Comparison of ENCODE assay signal across 1 cellular context in genomic region chr15:41564960-41565502, GRCh38.
TF ChIP-seq lines count a peak whose summit lies in the region.

No MANE protein-coding gene starts in this region.

TF ChIP-seq in GM23338, 12 proteins besides CTCF, POLR2A, EP300 and RAD21:
- TF ChIP-seq ZNF331 (CRISPR knock-in tag; IDR thresholded peaks at IDR 0.05; ENCODE audit: low read depth) (no peak), STAT1 (IDR thresholded peaks at IDR 0.05; ENCODE audit: unreplicated experiment) (no peak), EZH2phosphoT487 (IDR thresholded peaks at IDR 0.05; ENCODE audit: unreplicated experiment) (no peak), CREB1 (CRISPR knock-in tag; IDR thresholded peaks at IDR 0.05; ENCODE audit: low read depth) (no peak), POLR2AphosphoS5 (IDR thresholded peaks at IDR 0.05; ENCODE audit: low read depth) (no peak), NANOG (IDR thresholded peaks at IDR 0.05; ENCODE audit: borderline replicate concordance) (no peak), EZH2 (IDR thresholded peaks at IDR 0.05; ENCODE audit: low read depth, unreplicated experiment) (no peak), ZNF114 (CRISPR knock-in tag; IDR thresholded peaks at IDR 0.05) (no peak), JUNB (IDR thresholded peaks at IDR 0.05; ENCODE audit: unreplicated experiment) (no peak), ETS1 (IDR thresholded peaks at IDR 0.05) (no peak)
- TF ChIP-seq, protein P1, sequence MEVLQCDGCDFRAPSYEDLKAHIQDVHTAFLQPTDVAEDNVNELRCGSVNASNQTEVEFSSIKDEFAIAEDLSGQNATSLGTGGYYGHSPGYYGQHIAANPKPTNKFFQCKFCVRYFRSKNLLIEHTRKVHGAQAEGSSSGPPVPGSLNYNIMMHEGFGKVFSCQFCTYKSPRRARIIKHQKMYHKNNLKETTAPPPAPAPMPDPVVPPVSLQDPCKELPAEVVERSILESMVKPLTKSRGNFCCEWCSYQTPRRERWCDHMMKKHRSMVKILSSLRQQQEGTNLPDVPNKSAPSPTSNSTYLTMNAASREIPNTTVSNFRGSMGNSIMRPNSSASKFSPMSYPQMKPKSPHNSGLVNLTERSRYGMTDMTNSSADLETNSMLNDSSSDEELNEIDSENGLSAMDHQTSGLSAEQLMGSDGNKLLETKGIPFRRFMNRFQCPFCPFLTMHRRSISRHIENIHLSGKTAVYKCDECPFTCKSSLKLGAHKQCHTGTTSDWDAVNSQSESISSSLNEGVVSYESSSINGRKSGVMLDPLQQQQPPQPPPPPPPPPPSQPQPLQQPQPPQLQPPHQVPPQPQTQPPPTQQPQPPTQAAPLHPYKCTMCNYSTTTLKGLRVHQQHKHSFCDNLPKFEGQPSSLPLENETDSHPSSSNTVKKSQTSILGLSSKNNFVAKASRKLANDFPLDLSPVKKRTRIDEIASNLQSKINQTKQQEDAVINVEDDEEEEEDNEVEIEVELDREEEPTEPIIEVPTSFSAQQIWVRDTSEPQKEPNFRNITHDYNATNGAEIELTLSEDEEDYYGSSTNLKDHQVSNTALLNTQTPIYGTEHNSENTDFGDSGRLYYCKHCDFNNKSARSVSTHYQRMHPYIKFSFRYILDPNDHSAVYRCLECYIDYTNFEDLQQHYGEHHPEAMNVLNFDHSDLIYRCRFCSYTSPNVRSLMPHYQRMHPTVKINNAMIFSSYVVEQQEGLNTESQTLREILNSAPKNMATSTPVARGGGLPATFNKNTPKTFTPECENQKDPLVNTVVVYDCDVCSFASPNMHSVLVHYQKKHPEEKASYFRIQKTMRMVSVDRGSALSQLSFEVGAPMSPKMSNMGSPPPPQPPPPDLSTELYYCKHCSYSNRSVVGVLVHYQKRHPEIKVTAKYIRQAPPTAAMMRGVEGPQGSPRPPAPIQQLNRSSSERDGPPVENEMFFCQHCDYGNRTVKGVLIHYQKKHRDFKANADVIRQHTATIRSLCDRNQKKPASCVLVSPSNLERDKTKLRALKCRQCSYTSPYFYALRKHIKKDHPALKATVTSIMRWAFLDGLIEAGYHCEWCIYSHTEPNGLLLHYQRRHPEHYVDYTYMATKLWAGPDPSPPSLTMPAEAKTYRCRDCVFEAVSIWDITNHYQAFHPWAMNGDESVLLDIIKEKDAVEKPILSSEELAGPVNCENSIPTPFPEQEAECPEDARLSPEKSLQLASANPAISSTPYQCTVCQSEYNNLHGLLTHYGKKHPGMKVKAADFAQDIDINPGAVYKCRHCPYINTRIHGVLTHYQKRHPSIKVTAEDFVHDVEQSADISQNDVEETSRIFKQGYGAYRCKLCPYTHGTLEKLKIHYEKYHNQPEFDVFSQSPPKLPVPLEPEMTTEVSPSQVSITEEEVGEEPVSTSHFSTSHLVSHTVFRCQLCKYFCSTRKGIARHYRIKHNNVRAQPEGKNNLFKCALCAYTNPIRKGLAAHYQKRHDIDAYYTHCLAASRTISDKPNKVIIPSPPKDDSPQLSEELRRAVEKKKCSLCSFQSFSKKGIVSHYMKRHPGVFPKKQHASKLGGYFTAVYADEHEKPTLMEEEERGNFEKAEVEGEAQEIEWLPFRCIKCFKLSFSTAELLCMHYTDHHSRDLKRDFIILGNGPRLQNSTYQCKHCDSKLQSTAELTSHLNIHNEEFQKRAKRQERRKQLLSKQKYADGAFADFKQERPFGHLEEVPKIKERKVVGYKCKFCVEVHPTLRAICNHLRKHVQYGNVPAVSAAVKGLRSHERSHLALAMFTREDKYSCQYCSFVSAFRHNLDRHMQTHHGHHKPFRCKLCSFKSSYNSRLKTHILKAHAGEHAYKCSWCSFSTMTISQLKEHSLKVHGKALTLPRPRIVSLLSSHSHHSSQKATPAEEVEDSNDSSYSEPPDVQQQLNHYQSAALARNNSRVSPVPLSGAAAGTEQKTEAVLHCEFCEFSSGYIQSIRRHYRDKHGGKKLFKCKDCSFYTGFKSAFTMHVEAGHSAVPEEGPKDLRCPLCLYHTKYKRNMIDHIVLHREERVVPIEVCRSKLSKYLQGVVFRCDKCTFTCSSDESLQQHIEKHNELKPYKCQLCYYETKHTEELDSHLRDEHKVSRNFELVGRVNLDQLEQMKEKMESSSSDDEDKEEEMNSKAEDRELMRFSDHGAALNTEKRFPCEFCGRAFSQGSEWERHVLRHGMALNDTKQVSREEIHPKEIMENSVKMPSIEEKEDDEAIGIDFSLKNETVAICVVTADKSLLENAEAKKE (CRISPR knock-in tag; IDR thresholded peaks at IDR 0.05): no peak
- TF ChIP-seq, protein P2, sequence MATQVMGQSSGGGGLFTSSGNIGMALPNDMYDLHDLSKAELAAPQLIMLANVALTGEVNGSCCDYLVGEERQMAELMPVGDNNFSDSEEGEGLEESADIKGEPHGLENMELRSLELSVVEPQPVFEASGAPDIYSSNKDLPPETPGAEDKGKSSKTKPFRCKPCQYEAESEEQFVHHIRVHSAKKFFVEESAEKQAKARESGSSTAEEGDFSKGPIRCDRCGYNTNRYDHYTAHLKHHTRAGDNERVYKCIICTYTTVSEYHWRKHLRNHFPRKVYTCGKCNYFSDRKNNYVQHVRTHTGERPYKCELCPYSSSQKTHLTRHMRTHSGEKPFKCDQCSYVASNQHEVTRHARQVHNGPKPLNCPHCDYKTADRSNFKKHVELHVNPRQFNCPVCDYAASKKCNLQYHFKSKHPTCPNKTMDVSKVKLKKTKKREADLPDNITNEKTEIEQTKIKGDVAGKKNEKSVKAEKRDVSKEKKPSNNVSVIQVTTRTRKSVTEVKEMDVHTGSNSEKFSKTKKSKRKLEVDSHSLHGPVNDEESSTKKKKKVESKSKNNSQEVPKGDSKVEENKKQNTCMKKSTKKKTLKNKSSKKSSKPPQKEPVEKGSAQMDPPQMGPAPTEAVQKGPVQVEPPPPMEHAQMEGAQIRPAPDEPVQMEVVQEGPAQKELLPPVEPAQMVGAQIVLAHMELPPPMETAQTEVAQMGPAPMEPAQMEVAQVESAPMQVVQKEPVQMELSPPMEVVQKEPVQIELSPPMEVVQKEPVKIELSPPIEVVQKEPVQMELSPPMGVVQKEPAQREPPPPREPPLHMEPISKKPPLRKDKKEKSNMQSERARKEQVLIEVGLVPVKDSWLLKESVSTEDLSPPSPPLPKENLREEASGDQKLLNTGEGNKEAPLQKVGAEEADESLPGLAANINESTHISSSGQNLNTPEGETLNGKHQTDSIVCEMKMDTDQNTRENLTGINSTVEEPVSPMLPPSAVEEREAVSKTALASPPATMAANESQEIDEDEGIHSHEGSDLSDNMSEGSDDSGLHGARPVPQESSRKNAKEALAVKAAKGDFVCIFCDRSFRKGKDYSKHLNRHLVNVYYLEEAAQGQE (IDR thresholded peaks at IDR 0.05; ENCODE audit: unreplicated experiment): no peak
